In the genomic region with DNA sequence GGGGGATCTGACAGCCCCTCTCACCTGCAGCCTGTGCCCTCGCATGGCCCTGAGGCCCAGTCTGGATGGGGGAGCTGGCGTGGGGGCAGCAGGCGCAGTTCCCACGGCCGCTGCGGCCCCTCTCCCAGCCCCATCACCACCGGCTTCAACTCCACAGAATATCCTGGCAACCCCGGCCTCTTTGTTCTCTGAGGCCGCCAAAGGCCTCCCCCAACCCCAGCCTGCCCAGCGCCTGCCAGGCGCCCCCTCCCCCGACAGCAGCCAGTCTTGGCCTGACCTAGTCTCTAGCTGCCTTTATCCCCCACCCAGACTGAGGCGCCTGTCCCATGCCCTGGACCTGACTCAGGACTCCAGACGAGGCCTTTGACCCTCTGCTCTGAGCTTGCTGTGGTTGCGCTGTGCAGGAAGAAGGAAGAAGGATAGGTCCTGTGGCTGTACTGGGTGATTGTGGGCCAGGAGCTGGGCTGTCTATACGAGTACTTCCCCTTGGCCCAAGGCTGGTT, we compare ENCODE assay signal across 11 cellular contexts. TPM values are rescaled to one million over a fixed set of nuclear protein-coding genes. Genes with fewer than 3 reads are reported as not detected.
DNase-seq lines count a peak whose midpoint lies in the region; ATAC-seq, FAIRE-seq and TF ChIP-seq lines count a peak whose summit lies in the region.
"Had no signal": no experiment of that assay in that cellular context is flagged by ENCODE, and none has a peak within 500 bp of the region (broad histone marks: within the 10 kb centered on the region; RNA-seq: fewer than 3 reads in every experiment).

No MANE protein-coding gene starts in this region.

- CTCF ChIA-PET in WTC11 (lab: Charles Lee) = interaction anchor here (0.8 to 7.9 kb wide), 7 partner anchors 17 to 281 kb away, joined by 3 to 77 read pairs (median 6); a partner anchor contains a TSS

- intact Hi-C loops in kidney (cut with DNase I) (no loop called here), gastrocnemius medialis (cut with DNase I; ENCODE audit: low total_unique reads) (loop anchor here (1.0 to 10.0 kb wide), 2 partner anchors 50 to 272 kb away; no protein-coding TSS in a partner anchor)

- TF ChIP-seq CTCF in WTC11 (IDR thresholded peaks at IDR 0.05) = no peak
- no peak for TF ChIP-seq CTCF in kidney (IDR thresholded peaks at IDR 0.05; ENCODE audit: borderline replicate concordance, extremely low read depth, insufficient read depth)
- no peak for TF ChIP-seq CTCF in gastrocnemius medialis (IDR thresholded peaks at IDR 0.05 in 4 of 5, conservative IDR thresholded peaks at IDR 0.05 in 1 of 5)

- H3K9ac ChIP-seq in HUES64 (ENCODE audit: low read depth, low read length) = no peak overlapping the region
- H3K9ac ChIP-seq in kidney (ENCODE audit: low read length in 2 of 2) = no peak overlapping the region

- peaks cover 11% of the 10 kb centered on the region for H3K27me3 Mint-ChIP-seq in WTC11 (ENCODE audit: low read depth)
- H3K27me3 Mint-ChIP-seq: CD4-positive, alpha-beta T cell had no signal

- H3K27ac ChIP-seq in HUES64 (ENCODE audit: low read depth, low read length) = peak overlapping the region; percentile 34; the same call in 1 of the 2 replicates
- peak overlapping the region; percentile 8 to 49 for H3K27ac ChIP-seq in kidney (ENCODE audit: low read depth in 2 of 2, low read length in 2 of 2)
- peak overlapping the region; percentile 97 to 99 (median 98) for H3K27ac ChIP-seq in gastrocnemius medialis

- peaks cover 26% of the 10 kb centered on the region for H3K36me3 ChIP-seq in HUES64 (ENCODE audit: insufficient read depth, low read length)
- H3K36me3 ChIP-seq in kidney (ENCODE audit: control insufficient read depth in 1 of 2, insufficient read depth in 2 of 2, low read length in 2 of 2) = peaks cover 10 to 32% of the 10 kb centered on the region in 2 donors
- no peaks in the 10 kb centered on the region for H3K36me3 ChIP-seq in gastrocnemius medialis

- peaks cover 56% of the 10 kb centered on the region for H3K4me1 ChIP-seq in HUES64 (ENCODE audit: insufficient read depth, low read length)
- peaks cover 16 to 47% of the 10 kb centered on the region in 2 donors for H3K4me1 ChIP-seq in kidney (ENCODE audit: control insufficient read depth in 1 of 2, insufficient read depth in 1 of 2, low read depth in 1 of 2, low read length in 2 of 2)
- H3K4me1 ChIP-seq in gastrocnemius medialis = peaks cover 64 to 66% of the 10 kb centered on the region in 2 donors

- H3K9me3 Mint-ChIP-seq in WTC11 = no peaks in the 10 kb centered on the region
- H3K9me3 Mint-ChIP-seq: CD4-positive, alpha-beta T cell had no signal

- no peaks in the 10 kb centered on the region for H3K27me3 ChIP-seq in HUES64 (ENCODE audit: insufficient read depth, low read length)
- no peaks in the 10 kb centered on the region for H3K27me3 ChIP-seq in gastrocnemius medialis
- H3K27me3 ChIP-seq: adrenal gland had no signal

- in situ Hi-C loops in gastrocnemius medialis (cut with MboI; ENCODE audit: low sequenced_read_pairs in 4 of 4) = no loop called here

- ATAC-seq in WTC11 (0 out of 2 replicates have a peak, but pooled peaks have one; percentile 5), gastrocnemius medialis (no peak), HG03175 (IDR thresholded peaks at IDR 0.05; ENCODE audit: unreplicated experiment) (no peak), HG02588 (IDR thresholded peaks at IDR 0.05; ENCODE audit: unreplicated experiment) (no peak)

- peak; percentile 39 for DNase-seq in WTC11 (ENCODE audit: low spot score)
- no peak for DNase-seq in kidney
- no peak for DNase-seq in gastrocnemius medialis
- DNase-seq in stimulated activated CD4-positive, alpha-beta T cell treated with anti-CD3 and anti-CD28 coated beads, Interleukin-1b, Interleukin-23, amount 100 ng/mL, for 48 hours = no peak
- no peak for DNase-seq in NCI-H2171 (lab: John Stamatoyannopoulos, UW)
- DNase-seq: CD4-positive, alpha-beta T cell; T-helper 1 cell had no signal

- WGBS in HUES64 = 72% methylated on average over 16 of the region's 16 CpGs

- no peak overlapping the region for H3K27ac Mint-ChIP-seq in WTC11
- H3K27ac Mint-ChIP-seq: CD4-positive, alpha-beta T cell had no signal

- no peak overlapping the region for H3K4me3 Mint-ChIP-seq in WTC11
- H3K4me3 Mint-ChIP-seq: CD4-positive, alpha-beta T cell had no signal

- no peak for FAIRE-seq in kidney (lab: Jason Lieb, UNC)

- H3K9me3 ChIP-seq in HUES64 (ENCODE audit: insufficient read depth, low read depth, low read length) (no peaks in the 10 kb centered on the region), kidney (ENCODE audit: control insufficient read depth in 1 of 2, low read length in 2 of 2) (no peaks in the 10 kb centered on the region), gastrocnemius medialis (no peaks in the 10 kb centered on the region)
- H3K9me3 ChIP-seq: adrenal gland had no signal

- H3K4me1 Mint-ChIP-seq in WTC11 = peaks cover 76% of the 10 kb centered on the region

- H3K4me3 ChIP-seq in HUES64 (ENCODE audit: low read length) = no peak overlapping the region
- H3K4me3 ChIP-seq in kidney (ENCODE audit: low read length in 2 of 2) = no peak overlapping the region
- no peak overlapping the region for H3K4me3 ChIP-seq in gastrocnemius medialis
- H3K4me3 ChIP-seq: adrenal gland had no signal

- POLR2A ChIA-PET in WTC11 (lab: Charles Lee) = interaction anchor here (1.1 kb wide), 1 partner anchor 24 kb away, joined by 9 read pairs; no protein-coding TSS in a partner anchor

- peaks cover 19% of the 10 kb centered on the region for H3K36me3 Mint-ChIP-seq in WTC11

- no peak for TF ChIP-seq POLR2A in gastrocnemius medialis (IDR thresholded peaks at IDR 0.05)

TF ChIP-seq in WTC11, 78 proteins besides CTCF, POLR2A, EP300 and RAD21 (continues in another document):
- TF ChIP-seq NFE2L1 (CRISPR knock-in tag; IDR thresholded peaks at IDR 0.05) (no peak), HMGA2 (CRISPR knock-in tag; IDR thresholded peaks at IDR 0.05) (no peak), ELF4 (CRISPR knock-in tag; IDR thresholded peaks at IDR 0.05; ENCODE audit: low read depth) (no peak), MYBL2 (CRISPR knock-in tag; IDR thresholded peaks at IDR 0.05) (no peak), NFATC4 (CRISPR knock-in tag; IDR thresholded peaks at IDR 0.05) (no peak), KAT7 (CRISPR knock-in tag; IDR thresholded peaks at IDR 0.05; ENCODE audit: borderline replicate concordance) (no peak), MXD4 (CRISPR knock-in tag; IDR thresholded peaks at IDR 0.05; ENCODE audit: borderline replicate concordance) (no peak), TEAD4 (CRISPR knock-in tag; IDR thresholded peaks at IDR 0.05) (no peak)
- TF ChIP-seq, protein P1, sequence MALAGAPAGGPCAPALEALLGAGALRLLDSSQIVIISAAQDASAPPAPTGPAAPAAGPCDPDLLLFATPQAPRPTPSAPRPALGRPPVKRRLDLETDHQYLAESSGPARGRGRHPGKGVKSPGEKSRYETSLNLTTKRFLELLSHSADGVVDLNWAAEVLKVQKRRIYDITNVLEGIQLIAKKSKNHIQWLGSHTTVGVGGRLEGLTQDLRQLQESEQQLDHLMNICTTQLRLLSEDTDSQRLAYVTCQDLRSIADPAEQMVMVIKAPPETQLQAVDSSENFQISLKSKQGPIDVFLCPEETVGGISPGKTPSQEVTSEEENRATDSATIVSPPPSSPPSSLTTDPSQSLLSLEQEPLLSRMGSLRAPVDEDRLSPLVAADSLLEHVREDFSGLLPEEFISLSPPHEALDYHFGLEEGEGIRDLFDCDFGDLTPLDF (CRISPR knock-in tag; IDR thresholded peaks at IDR 0.05) = no peak
- TF ChIP-seq, protein P2, sequence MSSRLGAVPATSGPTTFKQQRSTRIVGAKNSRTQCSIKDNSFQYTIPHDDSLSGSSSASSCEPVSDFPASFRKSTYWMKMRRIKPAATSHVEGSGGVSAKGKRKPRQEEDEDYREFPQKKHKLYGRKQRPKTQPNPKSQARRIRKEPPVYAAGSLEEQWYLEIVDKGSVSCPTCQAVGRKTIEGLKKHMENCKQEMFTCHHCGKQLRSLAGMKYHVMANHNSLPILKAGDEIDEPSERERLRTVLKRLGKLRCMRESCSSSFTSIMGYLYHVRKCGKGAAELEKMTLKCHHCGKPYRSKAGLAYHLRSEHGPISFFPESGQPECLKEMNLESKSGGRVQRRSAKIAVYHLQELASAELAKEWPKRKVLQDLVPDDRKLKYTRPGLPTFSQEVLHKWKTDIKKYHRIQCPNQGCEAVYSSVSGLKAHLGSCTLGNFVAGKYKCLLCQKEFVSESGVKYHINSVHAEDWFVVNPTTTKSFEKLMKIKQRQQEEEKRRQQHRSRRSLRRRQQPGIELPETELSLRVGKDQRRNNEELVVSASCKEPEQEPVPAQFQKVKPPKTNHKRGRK (CRISPR knock-in tag; IDR thresholded peaks at IDR 0.05; ENCODE audit: borderline replicate concordance) = no peak
- TF ChIP-seq, protein P3, sequence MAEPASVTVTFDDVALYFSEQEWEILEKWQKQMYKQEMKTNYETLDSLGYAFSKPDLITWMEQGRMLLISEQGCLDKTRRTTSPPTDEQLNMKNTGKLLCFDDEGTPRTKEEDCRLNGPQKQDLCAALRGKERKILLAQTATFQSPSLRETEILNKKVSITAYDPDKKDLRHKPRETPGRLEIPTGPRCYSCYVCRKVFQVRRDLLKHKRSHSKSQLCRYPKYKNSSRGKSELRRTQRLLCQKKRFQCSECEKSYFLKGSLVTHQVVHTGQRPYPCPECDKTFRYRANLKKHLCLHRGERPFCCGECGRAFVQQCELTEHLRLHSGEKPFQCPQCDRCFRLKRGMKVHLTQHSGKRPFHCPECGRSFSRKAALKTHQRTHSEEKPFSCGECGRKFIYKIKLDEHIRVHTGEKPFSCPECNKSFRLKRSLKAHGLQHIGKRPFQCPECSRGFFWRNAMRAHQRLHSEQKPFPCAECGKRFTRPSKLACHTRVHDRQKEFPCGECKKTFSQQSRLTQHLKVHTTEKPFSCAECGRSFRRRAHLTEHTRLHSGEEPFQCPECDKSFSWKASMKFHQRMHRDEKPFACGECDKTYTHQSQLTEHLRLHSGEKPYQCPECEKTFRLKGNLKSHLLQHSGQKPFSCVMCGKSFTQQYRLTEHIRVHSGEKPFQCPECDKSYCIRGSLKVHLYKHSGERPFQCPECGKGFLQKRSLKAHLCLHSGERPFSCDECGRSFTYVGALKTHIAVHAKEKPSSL (CRISPR knock-in tag; conservative IDR thresholded peaks at IDR 0.05) = no peak

RNA-seq across cellular contexts. Expression of a gene that starts 38.8 kb away (rescaled TPM):
- polyA plus RNA-seq in HUES64 (2013, experiment 1 of 2) = 83.6 TPM
- 88.1 TPM for polyA plus RNA-seq in HUES64 (2013, experiment 2 of 2)
- 77.5 to 97.2 TPM (median 78.0 TPM) in 3 replicates for total RNA-seq in WTC11 (2021)
- 122 TPM for total RNA-seq in kidney
- polyA plus RNA-seq in kidney (ENCODE audit: insufficient read depth, low read depth, low replicate concordance) = 116 TPM
- 10 to 100 TPM; 38.5 to 83.8 (median 60.9) TPM for total RNA-seq in gastrocnemius medialis

Comparison
In these comparisons a context has a peak if more than half of its experiments do, and no peak if none do; other contexts are left out.
1. H3K27ac ChIP-seq: peak in every context shown above with its lines; median percentile 98 in gastrocnemius medialis; 34 in HUES64; 28 in kidney.